In the genomic region with DNA sequence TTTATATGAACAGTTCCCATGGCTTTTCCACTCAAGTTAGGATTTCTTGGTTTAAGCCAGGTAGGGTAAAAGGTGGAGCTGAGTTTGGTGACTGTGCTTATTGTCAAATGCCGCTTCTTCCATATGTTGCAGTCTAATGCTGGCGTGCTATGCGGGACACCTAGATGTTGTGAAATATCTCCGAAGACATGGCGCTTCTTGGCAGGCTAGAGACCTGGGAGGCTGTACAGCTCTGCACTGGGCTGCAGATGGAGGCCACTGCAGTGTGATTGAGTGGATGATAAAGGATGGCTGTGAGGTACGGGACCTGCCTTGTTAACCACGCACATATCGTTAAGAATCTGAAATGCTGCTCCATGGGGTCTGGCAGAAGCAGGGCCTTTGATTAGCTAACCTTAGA, we compare ENCODE assay signal across 26 cellular contexts.
"Had no signal": no experiment of that assay in that cellular context is flagged by ENCODE, and none has a peak within 500 bp of the region (broad histone marks: within the 10 kb centered on the region; RNA-seq: fewer than 3 reads in every experiment).

No MANE protein-coding gene starts in this region.

- H3K27ac ChIP-seq: colonic mucosa, epithelial cell of prostate, esophagus squamous epithelium, gastrocnemius medialis, heart right ventricle, left lung, lower lobe of right lung had no signal

- H3K4me1 ChIP-seq: colonic mucosa, esophagus squamous epithelium, gastrocnemius medialis, heart right ventricle, left lung, lower lobe of right lung had no signal

- FAIRE-seq: endometrium, islet of Langerhans, keratinocyte had no signal

- H3K36me3 ChIP-seq: colonic mucosa, esophagus squamous epithelium, gastrocnemius medialis, heart right ventricle, left lung, lower lobe of right lung had no signal

- H3K4me3 ChIP-seq: colonic mucosa, esophagus squamous epithelium, gastrocnemius medialis, heart right ventricle, left lung, lower lobe of right lung, mucosa of descending colon had no signal

- DNase-seq: colonic mucosa; cortex of kidney; effector CD8-positive, alpha-beta T cell; effector memory CD8-positive, alpha-beta T cell; endodermal cell; erythroblast; esophagus squamous epithelium; foreskin fibroblast; foreskin melanocyte; gastrocnemius medialis; glutamatergic neuron; head of caudate nucleus; heart right ventricle; hippocampal formation; left cardiac atrium; left lung; left ventricle myocardium superior; lower lobe of right lung; mesendoderm; mucosa of descending colon; naive B cell had no signal

- ATAC-seq: effector memory CD8-positive, alpha-beta T cell; esophagus mucosa; gastrocnemius medialis; heart right ventricle; left cardiac atrium; left lung; left ventricle myocardium superior; lower lobe of right lung; mucosa of descending colon had no signal

- H3K27me3 ChIP-seq: colonic mucosa, esophagus squamous epithelium, gastrocnemius medialis, heart right ventricle, left lung had no signal

- H3K9me3 ChIP-seq: colonic mucosa, esophagus squamous epithelium, gastrocnemius medialis, heart right ventricle, left lung, lower lobe of right lung, mucosa of descending colon had no signal
